Comparison of ENCODE assay signal across 26 cellular contexts in the genomic region with DNA sequence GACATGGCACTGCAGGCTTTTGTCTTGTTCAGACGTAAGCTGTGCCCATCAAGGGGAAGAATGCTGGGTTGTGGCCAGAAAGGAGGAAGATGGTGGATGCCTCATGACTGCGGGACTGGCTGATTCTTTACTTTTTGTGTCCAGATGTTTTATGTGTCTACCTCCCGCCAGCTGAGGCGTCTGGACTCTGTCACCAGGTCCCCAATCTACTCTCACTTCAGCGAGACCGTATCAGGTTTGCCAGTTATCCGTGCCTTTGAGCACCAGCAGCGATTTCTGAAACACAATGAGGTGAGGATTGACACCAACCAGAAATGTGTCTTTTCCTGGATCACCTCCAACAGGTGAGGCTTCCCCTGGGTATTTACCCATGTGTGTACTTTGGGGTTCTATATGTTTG. TPM values are rescaled to one million over a fixed set of nuclear protein-coding genes. Genes with fewer than 3 reads are reported as not detected.
DNase-seq lines count a peak whose midpoint lies in the region; ATAC-seq, FAIRE-seq and TF ChIP-seq lines count a peak whose summit lies in the region.
"Had no signal": no experiment of that assay in that cellular context is flagged by ENCODE, and none has a peak within 500 bp of the region (broad histone marks: within the 10 kb centered on the region; RNA-seq: fewer than 3 reads in every experiment).

No MANE protein-coding gene starts in this region.

- H3K4me2 ChIP-seq in astrocyte (ENCODE audit: low read length), result no peak overlapping the region
- H3K4me2 ChIP-seq: BLaER1 treated with 17β-estradiol and CSF1 and Interleukin-3, amounts not matched to agents 10 nM and 100 nM had no signal

- TF ChIP-seq CTCF in right atrium auricular region (IDR thresholded peaks at IDR 0.05) (no peak), astrocyte (IDR thresholded peaks at IDR 0.05; ENCODE audit: insufficient read depth, low read depth, low read length) (no peak), nephron progenitor cell (IDR thresholded peaks at IDR 0.05) (no peak)

- CTCF ChIA-PET in activated CD8-positive, alpha-beta memory T cell treated with anti-CD3 and anti-CD28 coated beads, Interleukin-2, amount 10 ng/mL, durations not matched to agents 7 days and 5 days (lab: Charles Lee), result no interaction called here

- H3K27ac ChIP-seq in right atrium auricular region (no peak overlapping the region), astrocyte (ENCODE audit: low read depth, low read length) (no peak overlapping the region)
- H3K27ac ChIP-seq: BLaER1 treated with 17β-estradiol and CSF1 and Interleukin-3, amounts not matched to agents 10 nM and 100 nM; GM23248 had no signal

- no peaks in the 10 kb centered on the region for H3K79me2 ChIP-seq in astrocyte (ENCODE audit: insufficient read depth, low read length)

- no peak overlapping the region for H2AFZ ChIP-seq in astrocyte (ENCODE audit: low read depth, low read length)
- H2AFZ ChIP-seq: GM23248 had no signal

- H3K9me3 Mint-ChIP-seq in activated CD8-positive, alpha-beta memory T cell treated with anti-CD3 and anti-CD28 coated beads, Interleukin-2, amount 10 ng/mL, durations not matched to agents 7 days and 5 days (ENCODE audit: low read depth), result no peaks in the 10 kb centered on the region
- H3K9me3 Mint-ChIP-seq in astrocyte (ENCODE audit: unreplicated experiment), result peaks cover 8% of the 10 kb centered on the region
- no peaks in the 10 kb centered on the region for H3K9me3 Mint-ChIP-seq in stimulated activated memory B cell treated with anti-CD40 and anti-IgM and Interleukin-4, amounts not matched to agents 10 μg/mL and 1 μg/mL and 100 μg/mL, for 72 hours
- peaks cover 15% of the 10 kb centered on the region for H3K9me3 Mint-ChIP-seq in nephron progenitor cell
- H3K9me3 Mint-ChIP-seq: CD14-positive monocyte; CD4-positive, alpha-beta T cell; CD8-positive, alpha-beta memory T cell had no signal

- H3K4me3 Mint-ChIP-seq in activated CD8-positive, alpha-beta memory T cell treated with anti-CD3 and anti-CD28 coated beads, Interleukin-2, amount 10 ng/mL, durations not matched to agents 7 days and 5 days, result no peak overlapping the region
- H3K4me3 Mint-ChIP-seq in astrocyte (ENCODE audit: unreplicated experiment), result no peak overlapping the region
- H3K4me3 Mint-ChIP-seq in stimulated activated memory B cell treated with anti-CD40 and anti-IgM and Interleukin-4, amounts not matched to agents 10 μg/mL and 1 μg/mL and 100 μg/mL, for 72 hours, result no peak overlapping the region
- H3K4me3 Mint-ChIP-seq in nephron progenitor cell, result no peak overlapping the region
- H3K4me3 Mint-ChIP-seq: CD14-positive monocyte; CD4-positive, alpha-beta T cell; CD8-positive, alpha-beta memory T cell had no signal

- H3K4me1 Mint-ChIP-seq in activated CD8-positive, alpha-beta memory T cell treated with anti-CD3 and anti-CD28 coated beads, Interleukin-2, amount 10 ng/mL, durations not matched to agents 7 days and 5 days, result peaks cover 4% of the 10 kb centered on the region
- H3K4me1 Mint-ChIP-seq in astrocyte (ENCODE audit: low read depth, unreplicated experiment), result peaks cover 17% of the 10 kb centered on the region
- no peaks in the 10 kb centered on the region for H3K4me1 Mint-ChIP-seq in stimulated activated memory B cell treated with anti-CD40 and anti-IgM and Interleukin-4, amounts not matched to agents 10 μg/mL and 1 μg/mL and 100 μg/mL, for 72 hours
- no peaks in the 10 kb centered on the region for H3K4me1 Mint-ChIP-seq in nephron progenitor cell
- H3K4me1 Mint-ChIP-seq: CD14-positive monocyte; CD8-positive, alpha-beta memory T cell had no signal

- H3K4me3 ChIP-seq in right atrium auricular region, result no peak overlapping the region
- no peak overlapping the region for H3K4me3 ChIP-seq in astrocyte (ENCODE audit: insufficient read depth, low read depth, low read length)
- H3K4me3 ChIP-seq: BLaER1 treated with 17β-estradiol and CSF1 and Interleukin-3, amounts not matched to agents 10 nM and 100 nM; GM12878; GM23248 had no signal

- H3K27me3 Mint-ChIP-seq in activated CD8-positive, alpha-beta memory T cell treated with anti-CD3 and anti-CD28 coated beads, Interleukin-2, amount 10 ng/mL, durations not matched to agents 7 days and 5 days, result no peaks in the 10 kb centered on the region
- H3K27me3 Mint-ChIP-seq in astrocyte (ENCODE audit: low read depth, unreplicated experiment) (no peaks in the 10 kb centered on the region), nephron progenitor cell (ENCODE audit: low read depth, poor library complexity) (peaks cover 12% of the 10 kb centered on the region)
- H3K27me3 Mint-ChIP-seq in stimulated activated memory B cell treated with anti-CD40 and anti-IgM and Interleukin-4, amounts not matched to agents 10 μg/mL and 1 μg/mL and 100 μg/mL, for 72 hours, result no peaks in the 10 kb centered on the region
- H3K27me3 Mint-ChIP-seq: CD4-positive, alpha-beta T cell; CD8-positive, alpha-beta memory T cell had no signal

- no peak for FAIRE-seq in astrocyte (lab: Jason Lieb, UNC)
- FAIRE-seq: A204.1, D721Med, GM12878, GM19239, H1 had no signal

- intact Hi-C loops in left ventricle myocardium superior (cut with micrococcal nuclease), result no loop called here

- H3K9ac ChIP-seq in astrocyte (ENCODE audit: low read length), result no peak overlapping the region
- H3K9ac ChIP-seq: BLaER1 treated with 17β-estradiol and CSF1 and Interleukin-3, amounts not matched to agents 10 nM and 100 nM; GM23248 had no signal

- H3K4me1 ChIP-seq in right atrium auricular region (no peaks in the 10 kb centered on the region), astrocyte (ENCODE audit: insufficient read depth, low read length) (peaks cover 4% of the 10 kb centered on the region)
- H3K4me1 ChIP-seq: BE2C had no signal

- H3K36me3 ChIP-seq in right atrium auricular region (no peaks in the 10 kb centered on the region), astrocyte (ENCODE audit: insufficient read depth, low read length) (no peaks in the 10 kb centered on the region)
- H3K36me3 ChIP-seq: BE2C; BLaER1 treated with 17β-estradiol and CSF1 and Interleukin-3, amounts not matched to agents 10 nM and 100 nM had no signal

- no peaks in the 10 kb centered on the region for H3K36me3 Mint-ChIP-seq in activated CD8-positive, alpha-beta memory T cell treated with anti-CD3 and anti-CD28 coated beads, Interleukin-2, amount 10 ng/mL, durations not matched to agents 7 days and 5 days
- peaks cover 2% of the 10 kb centered on the region for H3K36me3 Mint-ChIP-seq in astrocyte (ENCODE audit: low read depth, unreplicated experiment)
- H3K36me3 Mint-ChIP-seq in stimulated activated memory B cell treated with anti-CD40 and anti-IgM and Interleukin-4, amounts not matched to agents 10 μg/mL and 1 μg/mL and 100 μg/mL, for 72 hours, result peaks cover 5% of the 10 kb centered on the region
- peaks cover 13% of the 10 kb centered on the region for H3K36me3 Mint-ChIP-seq in nephron progenitor cell (ENCODE audit: low read depth)
- H3K36me3 Mint-ChIP-seq: CD14-positive monocyte had no signal

- ATAC-seq in activated CD8-positive, alpha-beta memory T cell treated with anti-CD3 and anti-CD28 coated beads, Interleukin-2, amount 10 ng/mL, durations not matched to agents 7 days and 5 days, result no peak
- ATAC-seq in left ventricle myocardium superior, result no peak
- peak; percentile 39 for ATAC-seq in stimulated activated memory B cell treated with anti-CD40 and anti-IgM and Interleukin-4, amounts not matched to agents 10 μg/mL and 1 μg/mL and 100 μg/mL, for 72 hours
- ATAC-seq: GM12878 had no signal

- H4K20me1 ChIP-seq in astrocyte (ENCODE audit: insufficient read depth, low read length), result no peaks in the 10 kb centered on the region
- H4K20me1 ChIP-seq: BLaER1 treated with 17β-estradiol and CSF1 and Interleukin-3, amounts not matched to agents 10 nM and 100 nM had no signal

- H3K27ac Mint-ChIP-seq in activated CD8-positive, alpha-beta memory T cell treated with anti-CD3 and anti-CD28 coated beads, Interleukin-2, amount 10 ng/mL, durations not matched to agents 7 days and 5 days, result no peak overlapping the region
- H3K27ac Mint-ChIP-seq in astrocyte (ENCODE audit: unreplicated experiment), result peak overlapping the region; percentile 41
- no peak overlapping the region for H3K27ac Mint-ChIP-seq in stimulated activated memory B cell treated with anti-CD40 and anti-IgM and Interleukin-4, amounts not matched to agents 10 μg/mL and 1 μg/mL and 100 μg/mL, for 72 hours
- H3K27ac Mint-ChIP-seq in nephron progenitor cell, result no peak overlapping the region
- H3K27ac Mint-ChIP-seq: CD14-positive monocyte; CD4-positive, alpha-beta T cell; CD8-positive, alpha-beta memory T cell had no signal

- H3K27me3 ChIP-seq in right atrium auricular region (no peaks in the 10 kb centered on the region), astrocyte (ENCODE audit: insufficient read depth, low read length) (no peaks in the 10 kb centered on the region)
- H3K27me3 ChIP-seq: BE2C; BLaER1 treated with 17β-estradiol and CSF1 and Interleukin-3, amounts not matched to agents 10 nM and 100 nM had no signal

- H3K9me3 ChIP-seq in right atrium auricular region (no peaks in the 10 kb centered on the region), astrocyte (ENCODE audit: insufficient read depth, low read depth, low read length) (no peaks in the 10 kb centered on the region)
- H3K9me3 ChIP-seq: BE2C; BLaER1 treated with 17β-estradiol and CSF1 and Interleukin-3, amounts not matched to agents 10 nM and 100 nM had no signal

- DNase-seq in activated CD8-positive, alpha-beta memory T cell treated with anti-CD3 and anti-CD28 coated beads, Interleukin-2, amount 10 ng/mL, durations not matched to agents 7 days and 5 days, result peak; percentile 26
- DNase-seq in activated CD8-positive, alpha-beta memory T cell treated with anti-CD3 and anti-CD28 coated beads, Interleukin-2, amount 50 U/mL, for 48 hours, result no peak
- peak; percentile 49 for DNase-seq in right atrium auricular region (ENCODE audit: low spot score)
- no peak for DNase-seq in left ventricle myocardium superior
- DNase-seq in astrocyte (ENCODE audit: low read depth), result no peak
- no peak for DNase-seq in RKO (ENCODE audit: low spot score)
- no peak for DNase-seq in nephron progenitor cell
- DNase-seq: ACHN; AML-193; BE2C; CD4-positive, alpha-beta T cell; CD8-positive, alpha-beta memory T cell; DMS 273 treated with DMSO at 0.1 percent for 48 hours; DMS79; EL; GDM1; GM23248; HCEC 1CT had no signal

RNA-seq across cellular contexts. Expression of gene ABCC2, which starts 53.5 kb away (rescaled TPM):
- total RNA-seq in activated CD8-positive, alpha-beta memory T cell treated with anti-CD3 and anti-CD28 coated beads, Interleukin-2, amount 10 ng/mL, durations not matched to agents 7 days and 5 days, result under 1 TPM; 0.82 to 0.85 TPM
- total RNA-seq in right atrium auricular region (under 1 TPM; 0.15 to 0.28 TPM), left ventricle myocardium superior (0.25 TPM), astrocyte (0.31 and 0.59 TPM in 2 replicates)

Comparison
In these comparisons a context has a peak if more than half of its experiments do, and no peak if none do; other contexts are left out.
1. DNase-seq: peak in activated CD8-positive, alpha-beta memory T cell treated with anti-CD3 and anti-CD28 coated beads, Interleukin-2, amount 10 ng/mL, durations not matched to agents 7 days and 5 days (single experiment) and right atrium auricular region (single experiment); none in activated CD8-positive, alpha-beta memory T cell treated with anti-CD3 and anti-CD28 coated beads, Interleukin-2, amount 50 U/mL, for 48 hours (single experiment), left ventricle myocardium superior (single experiment), astrocyte (single experiment), RKO (single experiment) and nephron progenitor cell (single experiment).